8 cellular contexts compared by ENCODE assay signal in genomic region chr3:138593488-138594149, GRCh38. TPM values are rescaled to one million over a fixed set of nuclear protein-coding genes. Genes with fewer than 3 reads are reported as not detected.
A peak's percentile ranks its signal among the peaks of the same experiment; 100 is the strongest.
DNase-seq lines count a peak whose midpoint lies in the region; TF ChIP-seq lines count a peak whose summit lies in the region.

No MANE protein-coding gene starts in this region.

- TF ChIP-seq POLR2A in prostate gland (IDR thresholded peaks at IDR 0.05): no peak

- H3K27ac ChIP-seq in SK-N-MC (no peak overlapping the region), prostate gland (peak overlapping the region; percentile 94 to 96)

- H3K36me3 ChIP-seq in ES-I3 (ENCODE audit: insufficient read depth, low read length) (no peaks in the 10 kb centered on the region), SK-N-MC (ENCODE audit: insufficient read depth, low read length) (no peaks in the 10 kb centered on the region), prostate gland (no peaks in the 10 kb centered on the region)

- H3K4me1 ChIP-seq in ES-I3 (ENCODE audit: insufficient read depth, low read length) (0 out of 2 replicates have a peak, but pooled peaks cover 10% of the 10 kb centered on the region), prostate gland (replicated peaks) (no peaks in the 10 kb centered on the region)

- intact Hi-C loops in prostate gland (cut with DNase I): loop anchor here (1.0 to 10.0 kb wide), 4 partner anchors 101 to 409 kb away; partner anchors contain the start of genes ARMC8 and MRAS

- DNase-seq in SK-N-MC (ENCODE audit: low read depth, low spot score) (no peak), fibroblast of mammary gland (ENCODE audit: low read depth) (peak; percentile 15), prostate gland (ENCODE audit: low spot score) (no peak), ureter (ENCODE audit: low spot score) (no peak), cerebellar cortex (ENCODE audit: low spot score) (no peak), dedifferentiated amniotic fluid mesenchymal stem cell (ENCODE audit: extremely low spot score) (no peak)
- DNase-seq in activated CD4-positive, alpha-beta T cell treated with anti-CD3 and anti-CD28 coated beads, Interleukin-2, amount 50 U/mL, for 4 hours: no peak

- H3K4me3 ChIP-seq in SK-N-MC (peak overlapping the region; percentile 86), fibroblast of mammary gland (ENCODE audit: control insufficient read depth, low read depth, low read length) (peak overlapping the region; percentile 92), prostate gland (peak overlapping the region; percentile 50 to 67)

- H3K27me3 ChIP-seq in prostate gland (replicated peaks; ENCODE audit: insufficient read depth): no peaks in the 10 kb centered on the region

- no peaks in the 10 kb centered on the region for H3K9me3 ChIP-seq in ES-I3 (ENCODE audit: control insufficient read depth, insufficient read depth, low read length)
- H3K9me3 ChIP-seq in SK-N-MC (ENCODE audit: low read depth, low read length): no peaks in the 10 kb centered on the region
- no peaks in the 10 kb centered on the region for H3K9me3 ChIP-seq in prostate gland

- 6% methylated on average over 22 of the region's 22 CpGs for WGBS in prostate gland

- TF ChIP-seq CTCF in fibroblast of mammary gland (conservative IDR thresholded peaks at IDR 0.05; ENCODE audit: control insufficient read depth, insufficient read depth, low read depth, low read length) (no peak), prostate gland (IDR thresholded peaks at IDR 0.05) (no peak)

- peak overlapping the region; percentile 78 for H3K9ac ChIP-seq in ES-I3 (ENCODE audit: low read depth, low read length)
- peak overlapping the region; percentile 58 for H3K9ac ChIP-seq in SK-N-MC (ENCODE audit: insufficient read length)

RNA-seq across cellular contexts. Expression of gene CEP70, which starts 0.4 kb away (rescaled TPM):
- total RNA-seq in prostate gland (10 to 100 TPM; 24.1 to 38.0 TPM), ureter (51.6 TPM)

RNA-seq across cellular contexts. Expression of gene FAIM, which starts 15.0 kb away (rescaled TPM):
- 10 to 100 TPM; 11.5 to 18.9 TPM for total RNA-seq in prostate gland
- 13.7 TPM for total RNA-seq in ureter
